Comparison of ENCODE assay signal across 1 cellular context in genomic region chr2:84781942-84782716, GRCh38.
TF ChIP-seq lines count a peak whose summit lies in the region.

No MANE protein-coding gene starts in this region.

TF ChIP-seq in SK-N-SH, 30 proteins besides CTCF, POLR2A, EP300 and RAD21 (continued from another document):
- TF ChIP-seq TEAD4 (IDR thresholded peaks at IDR 0.05; ENCODE audit: borderline replicate concordance, insufficient read depth) (no peak), NFIC (IDR thresholded peaks at IDR 0.05; ENCODE audit: borderline replicate concordance) (no peak), USF2 (IDR thresholded peaks at IDR 0.05; ENCODE audit: borderline replicate concordance, low read depth, low read length) (no peak), GATA2 (CRISPR knock-in tag; IDR thresholded peaks at IDR 0.05) (no peak), CHD2 (IDR thresholded peaks at IDR 0.05; ENCODE audit: low read length, partially characterized antibody) (no peak), RFX5 (IDR thresholded peaks at IDR 0.05; ENCODE audit: low read length) (no peak), TCF12 (IDR thresholded peaks at IDR 0.05) (no peak), FOXM1 (IDR thresholded peaks at IDR 0.05; ENCODE audit: low read depth) (no peak), TAF1 (IDR thresholded peaks at IDR 0.05; ENCODE audit: borderline replicate concordance, low read depth, low read length) (no peak)
TF ChIP-seq in SK-N-SH: peak in this region for 0.
